ENCODE assay signal across 8 cellular contexts in the genomic region with DNA sequence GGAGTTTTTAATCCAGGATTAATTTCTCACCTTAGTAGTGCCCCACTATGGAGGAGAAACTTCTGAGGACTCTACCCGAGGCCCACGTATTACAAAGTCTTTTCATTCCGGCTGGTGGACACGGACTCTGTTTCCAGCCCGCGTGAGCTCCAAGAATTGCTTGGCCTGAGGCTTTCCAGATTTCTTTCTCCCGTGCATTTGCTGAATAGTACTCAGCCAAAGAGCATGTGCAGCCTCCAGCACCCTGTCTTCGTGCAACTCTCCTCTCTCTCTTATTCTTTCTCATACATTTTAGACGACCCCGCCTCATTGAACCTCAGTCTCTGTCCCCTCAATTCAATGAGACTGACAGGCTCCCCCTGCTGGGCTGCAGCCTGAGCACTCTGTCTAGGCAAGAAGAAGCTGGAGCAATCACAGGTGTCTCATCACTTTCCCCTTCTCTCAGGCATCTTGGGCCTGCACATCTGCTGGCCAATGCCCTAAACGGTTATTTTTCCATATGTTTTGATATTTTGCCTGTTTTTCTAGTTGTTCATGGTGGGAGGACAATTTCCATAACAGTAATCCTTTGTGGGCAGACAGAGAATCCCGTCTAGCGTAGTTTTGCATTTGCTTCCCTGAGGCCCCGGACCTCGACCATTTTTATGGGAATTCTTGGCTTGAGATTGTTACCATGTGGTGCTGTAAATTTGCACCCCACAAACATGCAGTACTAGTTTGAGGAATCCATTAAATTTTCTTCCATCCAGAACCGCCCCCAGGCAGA. TPM values are rescaled to one million over a fixed set of nuclear protein-coding genes. Genes with fewer than 3 reads are reported as not detected.
A peak's percentile ranks its signal among the peaks of the same experiment; 100 is the strongest.
DNase-seq lines count a peak whose midpoint lies in the region; ATAC-seq, FAIRE-seq and TF ChIP-seq lines count a peak whose summit lies in the region.

No MANE protein-coding gene starts in this region.

- H3K4me1 Mint-ChIP-seq in HFFc6 (ENCODE audit: low read depth): peaks cover 14% of the 10 kb centered on the region
- H3K4me1 Mint-ChIP-seq in activated T-helper 17 cell treated with anti-CD3 and anti-CD28 coated beads, Interleukin-2, amount 50 U/mL, for 72 hours: peaks cover 41% of the 10 kb centered on the region

- H3K27ac Mint-ChIP-seq in HFFc6: no peak overlapping the region
- H3K27ac Mint-ChIP-seq in activated T-helper 17 cell treated with anti-CD3 and anti-CD28 coated beads, Interleukin-2, amount 50 U/mL, for 72 hours: peak overlapping the region; percentile 68

- no peak overlapping the region for H2BK12ac ChIP-seq in trophoblast cell (ENCODE audit: low read length)

- H2AK5ac ChIP-seq in trophoblast cell (ENCODE audit: low read length): no peak overlapping the region

- H3K4ac ChIP-seq in trophoblast cell (ENCODE audit: low read depth, low read length): no peak overlapping the region

- no peak overlapping the region for H2BK120ac ChIP-seq in trophoblast cell (ENCODE audit: insufficient read depth, low read length, poor library complexity)

- H2BK5ac ChIP-seq in trophoblast cell (ENCODE audit: low read depth, low read length, poor library complexity): no peak overlapping the region

- no peak for TF ChIP-seq POLR2A in Peyer's patch (IDR thresholded peaks at IDR 0.05)

- H4K91ac ChIP-seq in trophoblast cell (ENCODE audit: low read depth, low read length): no peak overlapping the region

- no peak for FAIRE-seq in D721Med (lab: Jason Lieb, UNC)
- FAIRE-seq in urothelium cell line (lab: Jason Lieb, UNC): no peak

- no peak overlapping the region for H2AFZ ChIP-seq in trophoblast cell (ENCODE audit: insufficient read depth, low read length, poor library complexity)

- no peak overlapping the region for H3K18ac ChIP-seq in trophoblast cell (ENCODE audit: low read length)

- no peaks in the 10 kb centered on the region for H3K27me3 ChIP-seq in Peyer's patch
- H3K27me3 ChIP-seq in trophoblast cell (ENCODE audit: insufficient read depth, low read length): no peaks in the 10 kb centered on the region

- whole genome bisulfite sequencing in trophoblast cell (ENCODE audit: extremely low coverage, insufficient coverage, insufficient read length): no CpG with 5 or more reads among the region's 16 CpGs

- H3K23ac ChIP-seq in trophoblast cell (ENCODE audit: low read length): no peak overlapping the region

- peak; percentile 17 for ATAC-seq in activated T-helper 17 cell treated with anti-CD3 and anti-CD28 coated beads, Interleukin-2, amount 50 U/mL, for 72 hours (replicated peaks)
- ATAC-seq in HG03439 (IDR thresholded peaks at IDR 0.05; ENCODE audit: unreplicated experiment): no peak

- no peak overlapping the region for H4K8ac ChIP-seq in trophoblast cell (ENCODE audit: low read depth, low read length)

- H3K9me3 ChIP-seq in Peyer's patch (no peaks in the 10 kb centered on the region), trophoblast cell (ENCODE audit: insufficient read depth, low read depth, low read length) (peaks cover 2% of the 10 kb centered on the region)

- H3K27ac ChIP-seq in Peyer's patch (peak overlapping the region in 3 of 4 donors; percentile 76 to 80 (median 78)), trophoblast cell (ENCODE audit: low read depth, low read length) (no peak overlapping the region)

- no peak overlapping the region for H3K9ac ChIP-seq in trophoblast cell (ENCODE audit: low read length)

- TF ChIP-seq CTCF in D721Med (IDR thresholded peaks at IDR 0.05; ENCODE audit: insufficient read depth, missing control alignments): peak; percentile 82
- peak; percentile 83 for TF ChIP-seq CTCF in HFFc6 (IDR thresholded peaks at IDR 0.05)
- peak; percentile 69 to 78 (median 70) for TF ChIP-seq CTCF in Peyer's patch (IDR thresholded peaks at IDR 0.05)

- H3K4me3 ChIP-seq in Peyer's patch (no peak overlapping the region), trophoblast cell (ENCODE audit: low read depth, low read length) (no peak overlapping the region)

- no peak overlapping the region for H4K12ac ChIP-seq in trophoblast cell (ENCODE audit: low read depth, low read length)

- no peak for DNase-seq in D721Med (ENCODE audit: insufficient read length, low spot score)
- peak; percentile 6 for DNase-seq in HFFc6
- peak; percentile 77 to 91 (median 85) for DNase-seq in Peyer's patch
- peak; percentile 72 for DNase-seq in globus pallidus (ENCODE audit: low spot score)
- DNase-seq in trophoblast cell: peak; percentile 40 to 68
- peak; percentile 70 for DNase-seq in urothelium cell line (ENCODE audit: low spot score)

- H3K4me2 ChIP-seq in trophoblast cell (ENCODE audit: low read length): no peak overlapping the region

- no peaks in the 10 kb centered on the region for H3K79me2 ChIP-seq in trophoblast cell (ENCODE audit: control insufficient read depth, insufficient read depth, low read length, poor library complexity)

- no peaks in the 10 kb centered on the region; the same call in none of the 2 replicates for H3K27me3 Mint-ChIP-seq in HFFc6 (ENCODE audit: insufficient read depth)
- no peaks in the 10 kb centered on the region for H3K27me3 Mint-ChIP-seq in activated T-helper 17 cell treated with anti-CD3 and anti-CD28 coated beads, Interleukin-2, amount 50 U/mL, for 72 hours

- peaks cover 2% of the 10 kb centered on the region for H3K79me1 ChIP-seq in trophoblast cell (ENCODE audit: low read length)

- peak overlapping the region; percentile 48 for H3K4me3 Mint-ChIP-seq in HFFc6
- H3K4me3 Mint-ChIP-seq in activated T-helper 17 cell treated with anti-CD3 and anti-CD28 coated beads, Interleukin-2, amount 50 U/mL, for 72 hours: peak overlapping the region; percentile 90

- H3K4me1 ChIP-seq in Peyer's patch (peaks cover 0 to 15% (median 4%) of the 10 kb centered on the region in 4 donors), trophoblast cell (ENCODE audit: control insufficient read depth in 1 of 2, insufficient read depth in 2 of 2, low read length in 2 of 2) (no peaks in the 10 kb centered on the region)

- H3K14ac ChIP-seq in trophoblast cell (ENCODE audit: low read length): no peak overlapping the region

- H3K36me3 Mint-ChIP-seq in HFFc6 (ENCODE audit: low read depth): no peaks in the 10 kb centered on the region
- H3K36me3 Mint-ChIP-seq in activated T-helper 17 cell treated with anti-CD3 and anti-CD28 coated beads, Interleukin-2, amount 50 U/mL, for 72 hours (ENCODE audit: low read depth): peaks cover 14% of the 10 kb centered on the region

- no peaks in the 10 kb centered on the region for H3K36me3 ChIP-seq in Peyer's patch
- no peaks in the 10 kb centered on the region for H3K36me3 ChIP-seq in trophoblast cell (ENCODE audit: control insufficient read depth in 1 of 2, insufficient read depth in 2 of 2, low read length in 2 of 2)

- no peaks in the 10 kb centered on the region for H3K9me3 Mint-ChIP-seq in HFFc6
- no peaks in the 10 kb centered on the region for H3K9me3 Mint-ChIP-seq in activated T-helper 17 cell treated with anti-CD3 and anti-CD28 coated beads, Interleukin-2, amount 50 U/mL, for 72 hours

RNA-seq across cellular contexts. Expression of a gene that starts 50.0 kb away (rescaled TPM):
- total RNA-seq in HFFc6 (2021; fragmentation: NEBNext Ultra II Directional; extraction: Animal tissue kit (Norgen Biotek cat#: 25700)): 10 to 100 TPM; 24.6 to 27.7 (median 26.3) TPM
- 100 to 1,000 TPM in 3 of 4 donors, 10 to 100 TPM in 1; 29.7 to 178 (median 133) TPM for total RNA-seq in Peyer's patch
- 10 to 100 TPM; 45.8 to 78.1 TPM for total RNA-seq in activated T-helper 17 cell treated with anti-CD3 and anti-CD28 coated beads, Interleukin-2, amount 50 U/mL, for 72 hours
- 15.7 and 16.3 TPM in 2 replicates for polyA plus RNA-seq in trophoblast cell (2013)
